23 cellular contexts compared by ENCODE assay signal in the genomic region with DNA sequence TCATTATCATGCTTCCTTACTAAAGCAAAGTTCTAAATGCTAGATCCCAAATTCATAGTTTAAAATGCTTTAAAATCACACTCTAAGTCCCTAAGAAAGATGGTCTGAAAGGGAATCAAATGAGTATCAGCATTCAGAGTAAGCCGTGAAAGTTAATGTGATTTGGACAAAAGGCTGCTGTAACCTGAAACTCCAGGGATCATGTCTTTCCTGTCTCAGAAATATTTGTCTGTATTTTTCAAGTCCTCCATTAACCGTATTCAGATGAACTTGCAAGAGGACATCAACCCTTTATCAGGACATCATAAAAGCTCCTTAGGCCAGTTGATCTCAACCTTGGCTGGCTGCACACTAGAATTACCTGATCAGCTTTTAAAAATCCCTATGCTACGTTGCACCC.
A peak's percentile ranks its signal among the peaks of the same experiment; 100 is the strongest.
DNase-seq lines count a peak whose midpoint lies in the region; TF ChIP-seq lines count a peak whose summit lies in the region.
"Had no signal": no experiment of that assay in that cellular context is flagged by ENCODE, and none has a peak within 500 bp of the region (broad histone marks: within the 10 kb centered on the region; RNA-seq: fewer than 3 reads in every experiment).

No MANE protein-coding gene starts in this region.

- H3K4me3 Mint-ChIP-seq in MCF 10A (ENCODE audit: unreplicated experiment), result no peak overlapping the region
- H3K4me3 Mint-ChIP-seq: activated naive CD4-positive, alpha-beta T cell treated with anti-CD3 and anti-CD28 coated beads for 36 hours; activated T-cell treated with anti-CD3 and anti-CD28 coated beads, Interleukin-2, amount 50 U/mL, for 72 hours; central memory CD8-positive, alpha-beta T cell; naive B cell had no signal

- POLR2A ChIA-PET in MCF 10A (lab: Yijun Ruan, JAX), result interaction anchor here (0.6 kb wide), 1 partner anchor 26 kb away, joined by 4 read pairs; no protein-coding TSS in a partner anchor

- TF ChIP-seq CTCF in MCF 10A (IDR thresholded peaks at IDR 0.05; ENCODE audit: unreplicated experiment) (no peak), breast epithelium (IDR thresholded peaks at IDR 0.05) (no peak), testis (IDR thresholded peaks at IDR 0.05) (no peak), coronary artery (IDR thresholded peaks at IDR 0.05) (no peak)

- no TSS peak for BruUV-seq in MCF 10A (replicated peaks; lab: Mats Ljungman, UMichigan)

- CTCF ChIA-PET in MCF 10A (lab: Yijun Ruan, JAX), result interaction anchor here (1.2 kb wide), 1 partner anchor 24 kb away, joined by 4 read pairs; no protein-coding TSS in a partner anchor

- H3K4me3 ChIP-seq in breast epithelium, result no peak overlapping the region
- no peak overlapping the region for H3K4me3 ChIP-seq in testis
- no peak overlapping the region for H3K4me3 ChIP-seq in coronary artery
- H3K4me3 ChIP-seq: BLaER1 treated with 17β-estradiol and CSF1 and Interleukin-3, amounts not matched to agents 10 nM and 100 nM; lung; ovary had no signal

- H3K9me3 ChIP-seq in breast epithelium, result no peaks in the 10 kb centered on the region
- no peaks in the 10 kb centered on the region for H3K9me3 ChIP-seq in testis
- H3K9me3 ChIP-seq: BLaER1 treated with 17β-estradiol and CSF1 and Interleukin-3, amounts not matched to agents 10 nM and 100 nM; ovary had no signal

- H3K27me3 Mint-ChIP-seq in MCF 10A (ENCODE audit: insufficient read depth, unreplicated experiment), result no peaks in the 10 kb centered on the region
- H3K27me3 Mint-ChIP-seq: central memory CD8-positive, alpha-beta T cell; naive B cell had no signal

- peak overlapping the region; percentile 94 for H3K27ac Mint-ChIP-seq in MCF 10A (ENCODE audit: low read depth, unreplicated experiment)
- H3K27ac Mint-ChIP-seq: activated naive CD4-positive, alpha-beta T cell treated with anti-CD3 and anti-CD28 coated beads for 36 hours; activated T-cell treated with anti-CD3 and anti-CD28 coated beads, Interleukin-2, amount 50 U/mL, for 72 hours; naive B cell had no signal

- DNase-seq in MCF 10A (ENCODE audit: unreplicated experiment) (no peak), breast epithelium (ENCODE audit: low spot score in 2 of 2) (no peak), NCI-H82 treated with DMSO at 0.1 percent for 48 hours (lab: John Stamatoyannopoulos, UW; ENCODE audit: unreplicated experiment) (peak; percentile 82), iris pigment epithelial cell (ENCODE audit: low read depth) (peak; percentile 51), testis (no peak), NK-92 (lab: John Stamatoyannopoulos, UW; ENCODE audit: unreplicated experiment) (no peak), HuH-7.5 (ENCODE audit: low spot score) (no peak), coronary artery (ENCODE audit: low spot score) (no peak)
- DNase-seq: ACHN; activated CD4-positive, alpha-beta T cell treated with anti-CD3 and anti-CD28 coated beads for 48 hours; activated naive CD4-positive, alpha-beta T cell treated with anti-CD3 and anti-CD28 coated beads for 36 hours; activated T-cell treated with anti-CD3 and anti-CD28 coated beads, Interleukin-2, amount 50 U/mL, for 72 hours; Calu3; foreskin keratinocyte; hippocampal formation; KBM-7; naive B cell; ovary; Right ventricle myocardium superior; T-helper 1 cell had no signal

- H3K4me1 Mint-ChIP-seq in MCF 10A (ENCODE audit: insufficient read depth, unreplicated experiment), result peaks cover 21% of the 10 kb centered on the region
- H3K4me1 Mint-ChIP-seq: central memory CD8-positive, alpha-beta T cell; naive B cell had no signal

- H3K9me3 Mint-ChIP-seq in MCF 10A (ENCODE audit: unreplicated experiment), result no peaks in the 10 kb centered on the region
- H3K9me3 Mint-ChIP-seq: activated naive CD4-positive, alpha-beta T cell treated with anti-CD3 and anti-CD28 coated beads for 36 hours; activated T-cell treated with anti-CD3 and anti-CD28 coated beads, Interleukin-2, amount 50 U/mL, for 72 hours; central memory CD8-positive, alpha-beta T cell; naive B cell had no signal

- no peaks in the 10 kb centered on the region for H3K27me3 ChIP-seq in breast epithelium
- H3K27me3 ChIP-seq in testis, result no peaks in the 10 kb centered on the region
- H3K27me3 ChIP-seq: BLaER1 treated with 17β-estradiol and CSF1 and Interleukin-3, amounts not matched to agents 10 nM and 100 nM; foreskin keratinocyte; ovary had no signal

- 63 to 67% methylated on average over 3 of the region's 3 CpGs for WGBS in testis, 2 donors

- TF ChIP-seq POLR2A in breast epithelium (IDR thresholded peaks at IDR 0.05) (no peak), testis (IDR thresholded peaks at IDR 0.05) (no peak)

- no peaks in the 10 kb centered on the region for H3K4me1 ChIP-seq in breast epithelium
- H3K4me1 ChIP-seq in testis, result peaks cover 20% of the 10 kb centered on the region

- H3K27ac ChIP-seq in breast epithelium (no peak overlapping the region), testis (peak overlapping the region; percentile 1 to 78), coronary artery (peak overlapping the region in 1 of 2 donors; percentile 59)
- H3K27ac ChIP-seq: BLaER1 treated with 17β-estradiol and CSF1 and Interleukin-3, amounts not matched to agents 10 nM and 100 nM; foreskin keratinocyte had no signal

- H3K36me3 ChIP-seq in breast epithelium (no peaks in the 10 kb centered on the region), testis (ENCODE audit: low read depth, missing control alignments) (no peaks in the 10 kb centered on the region)
- H3K36me3 ChIP-seq: BLaER1 treated with 17β-estradiol and CSF1 and Interleukin-3, amounts not matched to agents 10 nM and 100 nM; ovary had no signal

- no peaks in the 10 kb centered on the region for H3K36me3 Mint-ChIP-seq in MCF 10A (ENCODE audit: insufficient read depth, unreplicated experiment)
- H3K36me3 Mint-ChIP-seq: naive B cell had no signal

- intact Hi-C loops in MCF 10A (cut with micrococcal nuclease) (no loop called here), breast epithelium (cut with DNase I; ENCODE audit: low total_unique reads) (no loop called here), testis (cut with DNase I; ENCODE audit: low total_unique reads) (no loop called here)

Comparison
In these comparisons a context has a peak if more than half of its experiments do, and no peak if none do; other contexts are left out.
1. DNase-seq: peak in NCI-H82 treated with DMSO at 0.1 percent for 48 hours (single experiment) and iris pigment epithelial cell (single experiment); none in MCF 10A (single experiment), breast epithelium (0 of 2), testis (single experiment), NK-92 (single experiment), HuH-7.5 (single experiment) and coronary artery (single experiment).
2. H3K27ac ChIP-seq: peak in testis (2 of 2); none in breast epithelium (0 of 2).